8 cellular contexts compared by ENCODE assay signal in the genomic region with DNA sequence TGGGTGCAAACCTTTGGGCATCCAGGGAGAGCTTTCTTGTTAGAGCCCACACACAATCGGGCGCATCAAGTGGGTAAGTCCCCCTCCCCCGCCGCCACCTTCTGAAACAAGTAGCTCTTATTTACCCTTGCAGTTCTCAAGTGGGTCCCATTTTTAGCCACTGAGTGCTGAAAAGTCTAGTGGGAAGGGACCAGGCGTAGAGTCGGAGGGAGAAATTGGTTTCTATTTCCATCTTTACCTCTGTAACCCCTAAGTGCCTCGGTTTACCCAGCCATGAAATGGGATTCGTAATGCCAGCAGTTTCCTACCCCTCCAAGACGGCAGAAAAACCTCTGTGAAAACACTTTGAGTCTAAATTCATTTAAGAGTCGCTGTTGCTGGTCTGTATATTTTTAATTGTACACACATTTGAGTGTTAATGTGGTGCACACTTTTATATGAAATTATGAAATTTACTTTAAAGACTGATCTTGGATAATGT. TPM values are rescaled to one million over a fixed set of nuclear protein-coding genes. Genes with fewer than 3 reads are reported as not detected.
A peak's percentile ranks its signal among the peaks of the same experiment; 100 is the strongest.
DNase-seq lines count a peak whose midpoint lies in the region; ATAC-seq and TF ChIP-seq lines count a peak whose summit lies in the region.

No MANE protein-coding gene starts in this region.

- H3K9me3 Mint-ChIP-seq in activated CD8-positive, alpha-beta T cell treated with anti-CD3 and anti-CD28 coated beads for 36 hours: no peaks in the 10 kb centered on the region
- H3K9me3 Mint-ChIP-seq in glutamatergic neuron (ENCODE audit: unreplicated experiment): peaks cover 6% of the 10 kb centered on the region

- no peak for TF ChIP-seq CTCF in activated CD8-positive, alpha-beta T cell treated with anti-CD3 and anti-CD28 coated beads for 36 hours (IDR thresholded peaks at IDR 0.05)
- TF ChIP-seq CTCF in glutamatergic neuron (IDR thresholded peaks at IDR 0.05; ENCODE audit: partially characterized antibody, unreplicated experiment): no peak

- POLR2A ChIA-PET in activated CD8-positive, alpha-beta T cell treated with anti-CD3 and anti-CD28 coated beads for 36 hours (lab: Charles Lee): interaction anchor here (1.0 kb wide), 1 partner anchor 45 kb away, joined by 4 read pairs; no protein-coding TSS in a partner anchor

- peaks cover 48% of the 10 kb centered on the region for H3K27me3 Mint-ChIP-seq in activated CD8-positive, alpha-beta T cell treated with anti-CD3 and anti-CD28 coated beads for 36 hours
- H3K27me3 Mint-ChIP-seq in glutamatergic neuron (ENCODE audit: unreplicated experiment): peaks cover 4% of the 10 kb centered on the region

- H3K4me3 Mint-ChIP-seq in activated CD8-positive, alpha-beta T cell treated with anti-CD3 and anti-CD28 coated beads for 36 hours: peak overlapping the region; percentile 72
- peak overlapping the region; percentile 84 for H3K4me3 Mint-ChIP-seq in glutamatergic neuron (ENCODE audit: unreplicated experiment)

- H3K36me3 Mint-ChIP-seq in activated CD8-positive, alpha-beta T cell treated with anti-CD3 and anti-CD28 coated beads for 36 hours (ENCODE audit: low read depth): no peaks in the 10 kb centered on the region
- H3K36me3 Mint-ChIP-seq in glutamatergic neuron (ENCODE audit: unreplicated experiment): no peaks in the 10 kb centered on the region

- intact Hi-C loops in activated CD8-positive, alpha-beta T cell treated with anti-CD3 and anti-CD28 coated beads for 36 hours (cut with micrococcal nuclease): no loop called here

- ATAC-seq in activated CD8-positive, alpha-beta T cell treated with anti-CD3 and anti-CD28 coated beads for 36 hours: no peak
- ATAC-seq in GM18873 (IDR thresholded peaks at IDR 0.05; ENCODE audit: low FRiP score, unreplicated experiment): no peak

- CTCF ChIA-PET in activated CD8-positive, alpha-beta T cell treated with anti-CD3 and anti-CD28 coated beads for 36 hours (lab: Charles Lee): interaction anchor here (1.4 to 5.5 kb wide), 4 partner anchors 10 to 116 kb away, joined by 3 to 25 read pairs (median 14); partner anchors contain the start of gene RWDD3

- DNase-seq in activated T-cell treated with anti-CD3 and anti-CD28 coated beads for 4 hours: peak; percentile 8
- no peak for DNase-seq in activated T-cell treated with anti-CD3 and anti-CD28 coated beads, Interleukin-2, amount 50 U/mL, for 48 hours
- DNase-seq in activated CD8-positive, alpha-beta T cell treated with anti-CD3 and anti-CD28 coated beads for 36 hours: peak; percentile 50
- no peak for DNase-seq in glutamatergic neuron
- DNase-seq in putamen (ENCODE audit: low spot score): peak; percentile 39
- no peak for DNase-seq in 8988T
- DNase-seq in NCI-H2171 treated with DMSO at 0.1 percent for 48 hours (lab: John Stamatoyannopoulos, UW): no peak

- H3K4me1 Mint-ChIP-seq in activated CD8-positive, alpha-beta T cell treated with anti-CD3 and anti-CD28 coated beads for 36 hours (ENCODE audit: low read depth): peaks cover 8% of the 10 kb centered on the region
- H3K4me1 Mint-ChIP-seq in glutamatergic neuron (ENCODE audit: low read depth, unreplicated experiment): no peaks in the 10 kb centered on the region

- H3K27ac Mint-ChIP-seq in activated CD8-positive, alpha-beta T cell treated with anti-CD3 and anti-CD28 coated beads for 36 hours: peak overlapping the region; percentile 52
- H3K27ac Mint-ChIP-seq in glutamatergic neuron (ENCODE audit: unreplicated experiment): no peak overlapping the region

RNA-seq across cellular contexts. Expression of gene TLCD4, which starts 0.9 kb away (rescaled TPM):
- total RNA-seq in activated CD8-positive, alpha-beta T cell treated with anti-CD3 and anti-CD28 coated beads for 36 hours: under 1 TPM; 0.32 to 0.38 TPM
- total RNA-seq in glutamatergic neuron (ENCODE audit: unreplicated experiment): 0.10 TPM

RNA-seq across cellular contexts. Expression of gene ALG14, which starts 45.3 kb away (rescaled TPM):
- 1 to 10 TPM; 2.5 to 2.9 TPM for total RNA-seq in activated CD8-positive, alpha-beta T cell treated with anti-CD3 and anti-CD28 coated beads for 36 hours
- total RNA-seq in glutamatergic neuron (ENCODE audit: unreplicated experiment): 4.7 TPM

Comparison
In these comparisons a context has a peak if more than half of its experiments do, and no peak if none do; other contexts are left out.
1. DNase-seq: peak in activated T-cell treated with anti-CD3 and anti-CD28 coated beads for 4 hours (single experiment), activated CD8-positive, alpha-beta T cell treated with anti-CD3 and anti-CD28 coated beads for 36 hours (single experiment) and putamen (single experiment); none in activated T-cell treated with anti-CD3 and anti-CD28 coated beads, Interleukin-2, amount 50 U/mL, for 48 hours (0 of 2), glutamatergic neuron (single experiment), 8988T (single experiment) and NCI-H2171 treated with DMSO at 0.1 percent for 48 hours (single experiment).